ENCODE assay signal across 11 cellular contexts in the genomic region with DNA sequence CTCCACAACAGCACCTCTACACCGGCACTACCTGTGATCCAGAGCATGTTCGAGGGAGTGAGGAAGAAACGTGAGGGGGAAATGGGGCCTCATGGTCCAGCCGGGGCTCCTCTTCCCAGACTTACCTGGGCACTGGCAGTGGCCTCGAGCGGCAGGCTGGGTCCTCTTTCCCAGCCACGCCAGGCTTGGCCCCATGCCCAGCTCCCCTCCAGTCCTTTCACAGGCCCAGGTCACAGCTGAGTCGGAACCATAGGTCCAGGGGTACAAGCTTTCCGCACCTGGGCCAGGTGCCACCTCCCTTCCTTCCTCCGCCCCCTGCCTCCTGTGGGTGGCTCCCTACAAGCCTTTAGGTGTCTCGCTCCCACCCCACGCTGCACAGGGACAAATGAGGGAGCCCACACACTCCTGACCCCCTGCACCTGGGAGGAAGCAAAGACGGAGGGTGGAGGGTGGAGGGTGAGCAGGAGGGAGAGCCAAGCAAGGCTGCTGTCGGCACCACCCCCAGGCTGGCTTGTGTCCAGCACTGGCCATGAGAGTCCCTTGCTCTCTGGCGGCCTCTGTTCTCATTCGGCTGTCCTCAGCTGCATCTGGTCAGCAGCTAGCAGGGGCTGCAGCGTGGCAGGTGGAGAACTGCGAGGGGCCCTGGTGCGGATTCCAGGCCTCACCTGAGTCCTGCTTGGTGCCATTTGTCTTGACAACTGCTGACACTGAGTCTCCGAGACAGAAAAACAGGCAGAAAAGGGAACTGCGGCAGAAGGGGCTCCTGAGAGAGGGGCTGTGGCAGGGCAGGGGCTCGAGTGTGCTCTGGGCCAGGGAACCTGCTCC. TPM values are rescaled to one million over a fixed set of nuclear protein-coding genes. Genes with fewer than 3 reads are reported as not detected.
DNase-seq lines count a peak whose midpoint lies in the region; ATAC-seq and TF ChIP-seq lines count a peak whose summit lies in the region.
"Had no signal": no experiment of that assay in that cellular context is flagged by ENCODE, and none has a peak within 500 bp of the region (broad histone marks: within the 10 kb centered on the region; RNA-seq: fewer than 3 reads in every experiment).

No MANE protein-coding gene starts in this region.

- DNase-seq in NCI-H2196 (lab: John Stamatoyannopoulos, UW; ENCODE audit: unreplicated experiment) = peak; percentile 48
- DNase-seq in NCI-H2196 treated with DMSO at 0.1 percent for 48 hours (lab: John Stamatoyannopoulos, UW; ENCODE audit: unreplicated experiment) = no peak
- peak; percentile 36 to 71 (median 54) for DNase-seq in adrenal gland
- peak; percentile 44 to 83 (median 78) for DNase-seq in right cardiac atrium
- DNase-seq in stimulated activated CD8-positive, alpha-beta memory T cell treated with anti-CD3 and anti-CD28 coated beads, Interleukin-4, amount 100 ng/mL, for 48 hours = peak; percentile 5
- DNase-seq in WTC11 (ENCODE audit: low spot score) = no peak
- no peak for DNase-seq in GM23248
- DNase-seq: small intestine had no signal

- H3K9ac ChIP-seq in GM23248 = no peak overlapping the region

- no peak overlapping the region for H3K4me3 Mint-ChIP-seq in WTC11
- H3K4me3 Mint-ChIP-seq: activated naive CD8-positive, alpha-beta T cell; nephron had no signal

- no peaks in the 10 kb centered on the region for H3K9me3 ChIP-seq in adrenal gland (replicated peaks in 1 of 3)
- no peaks in the 10 kb centered on the region for H3K9me3 ChIP-seq in right cardiac atrium (ENCODE audit: control insufficient read depth, low read length)
- no peaks in the 10 kb centered on the region for H3K9me3 ChIP-seq in GM23248 (ENCODE audit: low read depth)

- in situ Hi-C loops in GM23248 (cut with MboI) = no loop called here

- no peak overlapping the region for H3K4me3 ChIP-seq in adrenal gland
- H3K4me3 ChIP-seq in right cardiac atrium (ENCODE audit: low read length) = no peak overlapping the region
- H3K4me3 ChIP-seq in GM23248 = no peak overlapping the region

- intact Hi-C loops in adrenal gland (cut with DNase I) (no loop called here), right cardiac atrium (cut with DNase I) (no loop called here)

- H3K27me3 Mint-ChIP-seq in WTC11 (ENCODE audit: low read depth) = peaks cover 4% of the 10 kb centered on the region; the same call in 1 of the 2 replicates
- H3K27me3 Mint-ChIP-seq: activated naive CD8-positive, alpha-beta T cell had no signal

- no peaks in the 10 kb centered on the region for H3K9me2 ChIP-seq in GM23248 (ENCODE audit: insufficient read depth)

- no peaks in the 10 kb centered on the region for H4K20me1 ChIP-seq in GM23248 (ENCODE audit: insufficient read depth)

- ATAC-seq in right cardiac atrium (peak in 1 of 2 donors; percentile 45), WTC11 (no peak; the same call in none of the 2 replicates), GM21786 (IDR thresholded peaks at IDR 0.05; ENCODE audit: unreplicated experiment) (no peak)

- CTCF ChIA-PET in WTC11 (lab: Charles Lee) = interaction anchor here (1.1 to 2.4 kb wide), 4 partner anchors 24 to 420 kb away, joined by 3 to 9 read pairs (median 4); no protein-coding TSS in a partner anchor

- POLR2A ChIA-PET in WTC11 (lab: Charles Lee) = no interaction called here

- H3K27ac ChIP-seq in adrenal gland (no peak overlapping the region), right cardiac atrium (ENCODE audit: low read length) (no peak overlapping the region), GM23248 (no peak overlapping the region)

- no peaks in the 10 kb centered on the region for H3K36me3 Mint-ChIP-seq in WTC11
- H3K36me3 Mint-ChIP-seq: activated naive CD8-positive, alpha-beta T cell had no signal

- no peak overlapping the region for H2AFZ ChIP-seq in GM23248

- peaks cover 6% of the 10 kb centered on the region for H3K9me3 Mint-ChIP-seq in WTC11

- no peaks in the 10 kb centered on the region for H3K36me3 ChIP-seq in adrenal gland (replicated peaks in 1 of 2)
- no peaks in the 10 kb centered on the region for H3K36me3 ChIP-seq in GM23248 (ENCODE audit: low read depth)

- peaks cover 4% of the 10 kb centered on the region for H3K27me3 ChIP-seq in adrenal gland
- H3K27me3 ChIP-seq in right cardiac atrium (ENCODE audit: control insufficient read depth, insufficient read depth) = no peaks in the 10 kb centered on the region
- H3K27me3 ChIP-seq in GM23248 (replicated peaks; ENCODE audit: insufficient read depth) = peaks cover 15% of the 10 kb centered on the region

- H3K79me2 ChIP-seq in GM23248 (ENCODE audit: insufficient read depth) = no peaks in the 10 kb centered on the region

- H3K4me1 ChIP-seq in adrenal gland (replicated peaks in 1 of 2) (no peaks in the 10 kb centered on the region), right cardiac atrium (ENCODE audit: control insufficient read depth, insufficient read depth, low read length) (peaks cover 6% of the 10 kb centered on the region), GM23248 (ENCODE audit: insufficient read depth) (no peaks in the 10 kb centered on the region)

- H3K4me1 Mint-ChIP-seq in WTC11 = peaks cover 24% of the 10 kb centered on the region

- no peak for TF ChIP-seq POLR2A in adrenal gland (IDR thresholded peaks at IDR 0.05)

- TF ChIP-seq CTCF in adrenal gland (IDR thresholded peaks at IDR 0.05) = no peak
- no peak for TF ChIP-seq CTCF in WTC11 (IDR thresholded peaks at IDR 0.05)

- H3K4me2 ChIP-seq in GM23248 (ENCODE audit: unreplicated experiment) = no peak overlapping the region

- H3K27ac Mint-ChIP-seq in WTC11 = no peak overlapping the region
- H3K27ac Mint-ChIP-seq: activated naive CD8-positive, alpha-beta T cell; nephron had no signal

- WGBS in adrenal gland, 4 donors = 58 to 67% (median 60%) methylated on average over 15 to 22 of the region's 22 CpGs
- 69% methylated on average over 22 of the region's 22 CpGs for WGBS in right cardiac atrium
- 55 to 57% methylated on average over 22 of the region's 22 CpGs for WGBS in GM23248 (ENCODE audit: low coverage in 1 of 2, low lambda C conversion rate in 2 of 2, missing lambda C conversion rate in 2 of 2), 2 experiments

- H3F3A ChIP-seq in GM23248 (ENCODE audit: insufficient read depth) = no peaks in the 10 kb centered on the region

TF ChIP-seq in WTC11, 78 proteins besides CTCF, POLR2A, EP300 and RAD21 (continues in another document):
- TF ChIP-seq, protein P1, sequence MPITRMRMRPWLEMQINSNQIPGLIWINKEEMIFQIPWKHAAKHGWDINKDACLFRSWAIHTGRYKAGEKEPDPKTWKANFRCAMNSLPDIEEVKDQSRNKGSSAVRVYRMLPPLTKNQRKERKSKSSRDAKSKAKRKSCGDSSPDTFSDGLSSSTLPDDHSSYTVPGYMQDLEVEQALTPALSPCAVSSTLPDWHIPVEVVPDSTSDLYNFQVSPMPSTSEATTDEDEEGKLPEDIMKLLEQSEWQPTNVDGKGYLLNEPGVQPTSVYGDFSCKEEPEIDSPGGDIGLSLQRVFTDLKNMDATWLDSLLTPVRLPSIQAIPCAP (CRISPR knock-in tag; IDR thresholded peaks at IDR 0.05) = no peak
- no peak for TF ChIP-seq ZBTB21 (CRISPR knock-in tag; IDR thresholded peaks at IDR 0.05; ENCODE audit: borderline replicate concordance)
- TF ChIP-seq ZNF396 (CRISPR knock-in tag; IDR thresholded peaks at IDR 0.05; ENCODE audit: borderline replicate concordance) = no peak
- TF ChIP-seq, protein P2, sequence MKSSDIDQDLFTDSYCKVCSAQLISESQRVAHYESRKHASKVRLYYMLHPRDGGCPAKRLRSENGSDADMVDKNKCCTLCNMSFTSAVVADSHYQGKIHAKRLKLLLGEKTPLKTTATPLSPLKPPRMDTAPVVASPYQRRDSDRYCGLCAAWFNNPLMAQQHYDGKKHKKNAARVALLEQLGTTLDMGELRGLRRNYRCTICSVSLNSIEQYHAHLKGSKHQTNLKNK (CRISPR knock-in tag; IDR thresholded peaks at IDR 0.05) = no peak
- no peak for TF ChIP-seq JUN (CRISPR knock-in tag; IDR thresholded peaks at IDR 0.05)
- no peak for TF ChIP-seq SMAD4 (CRISPR knock-in tag; IDR thresholded peaks at IDR 0.05)
- no peak for TF ChIP-seq CBFB (CRISPR knock-in tag; IDR thresholded peaks at IDR 0.05; ENCODE audit: low read depth)
- no peak for TF ChIP-seq PRRX2 (CRISPR knock-in tag; IDR thresholded peaks at IDR 0.05)
- TF ChIP-seq SP1 (CRISPR knock-in tag; conservative IDR thresholded peaks at IDR 0.05) = no peak
- no peak for TF ChIP-seq FOXJ3 (CRISPR knock-in tag; IDR thresholded peaks at IDR 0.05; ENCODE audit: borderline replicate concordance)
- no peak for TF ChIP-seq FOXP1 (CRISPR knock-in tag; IDR thresholded peaks at IDR 0.05; ENCODE audit: borderline replicate concordance)
- TF ChIP-seq TCF7 (CRISPR knock-in tag; IDR thresholded peaks at IDR 0.05; ENCODE audit: low read depth) = no peak
- no peak for TF ChIP-seq OVOL2 (CRISPR knock-in tag; IDR thresholded peaks at IDR 0.05; ENCODE audit: borderline replicate concordance)

RNA-seq across cellular contexts. Expression of a gene that starts 26.8 kb away (rescaled TPM):
- total RNA-seq in adrenal gland (10 to 100 TPM in 1 of 8 donors, 1 to 10 TPM in 6, under 1 TPM in 1; 0.95 to 12.9 (median 4.3) TPM), right cardiac atrium (under 1 TPM; 0.11 to 0.91 (median 0.66) TPM), WTC11 (2021) (4.7 to 6.3 TPM (median 5.8 TPM) in 3 replicates)
- polyA plus RNA-seq in adrenal gland (1 to 10 TPM; 1.2 to 5.5 (median 2.0) TPM), right cardiac atrium (2.2 TPM), GM23248 (2016; fragmentation: Nextera tagmentation; extraction: Ambion mirVana) (not detected in 2 replicates)
- total RNA-seq in GM23248 (2014; rRNA removed; shearing (Covaris generic)) = not detected in 2 replicates

RNA-seq across cellular contexts. Expression of a gene that starts 48.7 kb away (rescaled TPM):
- total RNA-seq in adrenal gland (not detected), right cardiac atrium (not detected), WTC11 (2021) (0.69 to 1.4 TPM (median 0.79 TPM) in 3 replicates)
- polyA plus RNA-seq in adrenal gland (not detected), right cardiac atrium (not detected), GM23248 (2016; fragmentation: Nextera tagmentation; extraction: Ambion mirVana) (not detected in 2 replicates)
- total RNA-seq in GM23248 (2014; rRNA removed; shearing (Covaris generic)) = 0.25 TPM in 1 of 2 replicates, not detected in the other
- polyA plus RNA-seq: small intestine had no signal

RNA-seq across cellular contexts. Expression of a gene that starts 54.9 kb away (rescaled TPM):
- 1 to 10 TPM in 6 of 8 donors, under 1 TPM in 2; 0.30 to 2.3 (median 1.6) TPM for total RNA-seq in adrenal gland
- 1 to 10 TPM in 2 of 3 donors, under 1 TPM in 1; 0.90 to 3.3 (median 1.2) TPM for polyA plus RNA-seq in adrenal gland
- 1 to 10 TPM; 1.7 to 3.1 (median 2.0) TPM for total RNA-seq in right cardiac atrium
- polyA plus RNA-seq in right cardiac atrium = 1.1 TPM
- 0.20 to 0.66 TPM (median 0.55 TPM) in 3 replicates for total RNA-seq in WTC11 (2021)
- 0.65 and 1.0 TPM in 2 replicates for total RNA-seq in GM23248 (2014; rRNA removed; shearing (Covaris generic))
- 0.38 and 0.71 TPM in 2 replicates for polyA plus RNA-seq in GM23248 (2016; fragmentation: Nextera tagmentation; extraction: Ambion mirVana)

RNA-seq across cellular contexts. Expression of a gene that starts 55.7 kb away (rescaled TPM):
- total RNA-seq in adrenal gland = 1 to 10 TPM in 7 of 8 donors, under 1 TPM in 1; 0.97 to 4.7 (median 2.3) TPM
- polyA plus RNA-seq in adrenal gland = 1 to 10 TPM in 2 of 3 donors, under 1 TPM in 1; 0.48 to 2.4 (median 1.9) TPM
- 1 to 10 TPM; 1.2 to 2.6 (median 1.4) TPM for total RNA-seq in right cardiac atrium
- polyA plus RNA-seq in right cardiac atrium = 2.2 TPM
- 4.7 to 6.8 TPM (median 5.8 TPM) in 3 replicates for total RNA-seq in WTC11 (2021)
- total RNA-seq in GM23248 (2014; rRNA removed; shearing (Covaris generic)) = 2.4 and 8.8 TPM in 2 replicates
- polyA plus RNA-seq in GM23248 (2016; fragmentation: Nextera tagmentation; extraction: Ambion mirVana) = 3.1 and 3.3 TPM in 2 replicates

Comparison
In these comparisons a context has a peak if more than half of its experiments do, and no peak if none do; other contexts are left out.
1. DNase-seq: peak in NCI-H2196 (single experiment), adrenal gland (7 of 7), right cardiac atrium (3 of 3) and stimulated activated CD8-positive, alpha-beta memory T cell treated with anti-CD3 and anti-CD28 coated beads, Interleukin-4, amount 100 ng/mL, for 48 hours (single experiment); none in NCI-H2196 treated with DMSO at 0.1 percent for 48 hours (single experiment), WTC11 (single experiment) and GM23248 (single experiment).